33 cellular contexts compared by ENCODE assay signal in the genomic region with DNA sequence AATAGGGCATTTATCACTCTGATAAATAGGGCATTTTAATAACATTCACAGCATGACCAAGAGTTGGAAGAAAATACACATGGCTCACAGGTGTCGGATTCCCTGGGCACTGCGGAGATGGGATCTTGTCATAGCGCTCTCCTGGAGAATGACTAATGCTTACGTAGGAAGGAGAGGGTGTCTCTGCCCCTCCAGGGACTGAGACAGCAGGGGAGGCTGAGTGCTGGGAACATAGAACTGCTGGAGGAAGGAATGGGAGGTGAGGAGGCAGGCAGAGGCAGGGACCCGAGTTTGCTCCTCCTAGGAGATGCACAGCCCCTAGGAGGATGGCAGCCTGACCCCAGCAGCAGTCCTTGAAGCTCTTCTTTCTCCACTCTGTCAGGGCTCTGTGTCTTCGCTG.
A peak's percentile ranks its signal among the peaks of the same experiment; 100 is the strongest.
DNase-seq lines count a peak whose midpoint lies in the region; ATAC-seq and TF ChIP-seq lines count a peak whose summit lies in the region.
"Had no signal": no experiment of that assay in that cellular context is flagged by ENCODE, and none has a peak within 500 bp of the region (broad histone marks: within the 10 kb centered on the region; RNA-seq: fewer than 3 reads in every experiment).

No MANE protein-coding gene starts in this region.

- ATAC-seq in HG03439 (IDR thresholded peaks at IDR 0.05; ENCODE audit: unreplicated experiment) = no peak
- ATAC-seq: CD8-positive, alpha-beta T cell; gastrocnemius medialis; stimulated activated naive CD8-positive, alpha-beta T cell treated with anti-CD3 and anti-CD28 coated beads, Interleukin-15, Interleukin-2, amounts not matched to agents 100 U/mL and 50 U/mL, for 24 hours had no signal

- no peaks in the 10 kb centered on the region for H3K27me3 ChIP-seq in vagina
- H3K27me3 ChIP-seq: BE2C, brain microvascular endothelial cell, gastrocnemius medialis, hepatocyte, right atrium auricular region, uterus had no signal

- H3K9me3 ChIP-seq in vagina = no peaks in the 10 kb centered on the region
- H3K9me3 ChIP-seq: BE2C, gastrocnemius medialis, left ventricle myocardium inferior, right atrium auricular region, thoracic aorta, uterus had no signal

- no peak overlapping the region for H3K4me3 ChIP-seq in vagina
- H3K4me3 ChIP-seq: gastrocnemius medialis, hepatocyte, left ventricle myocardium inferior, right atrium auricular region, thoracic aorta, uterus had no signal

- H3K27ac ChIP-seq in vagina = no peak overlapping the region
- H3K27ac ChIP-seq: brain microvascular endothelial cell, gastrocnemius medialis, hepatocyte, left ventricle myocardium inferior, right atrium auricular region, thoracic aorta, uterus had no signal

- no peaks in the 10 kb centered on the region for H3K36me3 ChIP-seq in vagina
- H3K36me3 ChIP-seq: BE2C, brain microvascular endothelial cell, gastrocnemius medialis, left ventricle myocardium inferior, right atrium auricular region, thoracic aorta, uterus had no signal

- no peak for TF ChIP-seq CTCF in vagina (IDR thresholded peaks at IDR 0.05)

- no peak for TF ChIP-seq POLR2A in vagina (IDR thresholded peaks at IDR 0.05)

- DNase-seq in NCI-H82 (lab: John Stamatoyannopoulos, UW) (peak; percentile 2), NCI-H82 treated with DMSO at 0.1 percent for 48 hours (lab: John Stamatoyannopoulos, UW; ENCODE audit: unreplicated experiment) (no peak), SHP77 treated with DMSO at 0.1 percent for 48 hours (lab: John Stamatoyannopoulos, UW) (peak; percentile 62), kidney tubule cell (ENCODE audit: low spot score) (peak; percentile 4), SW 1271 (lab: John Stamatoyannopoulos, UW) (no peak), H4 (ENCODE audit: low spot score) (no peak), vagina (ENCODE audit: extremely low spot score in 2 of 2) (no peak)
- DNase-seq: ACHN; activated CD4-positive, alpha-beta T cell treated with anti-CD3 and anti-CD28 coated beads for 4 hours; activated CD8-positive, alpha-beta memory T cell treated with anti-CD3 and anti-CD28 coated beads for 24 hours; activated naive CD4-positive, alpha-beta T cell treated with anti-CD3 and anti-CD28 coated beads, Interleukin-2, amount 50 U/mL, for 16 hours; activated T-cell treated with anti-CD3 and anti-CD28 coated beads for 4 hours; amniotic stem cell; BE2C; brain microvascular endothelial cell; CD8-positive, alpha-beta T cell; DMS 273 treated with DMSO at 0.1 percent for 48 hours; gastrocnemius medialis; H9; immature natural killer cell; left ventricle myocardium inferior; mesenchymal stem cell; NCI-H146; NCI-H524 treated with DMSO at 0.1 percent for 48 hours; Right ventricle myocardium superior; stimulated activated CD4-positive, alpha-beta T cell treated with anti-CD3 and anti-CD28 coated beads, Interleukin-1b, Interleukin-23, amount 100 ng/mL, for 48 hours; stimulated activated naive CD8-positive, alpha-beta T cell treated with anti-CD3 and anti-CD28 coated beads, Interleukin-15, Interleukin-2, amounts not matched to agents 100 U/mL and 50 U/mL, for 24 hours; T-helper 9 cell; uterus had no signal

- H3K4me1 ChIP-seq in vagina = no peaks in the 10 kb centered on the region
- H3K4me1 ChIP-seq: BE2C, gastrocnemius medialis, left ventricle myocardium inferior, right atrium auricular region, uterus had no signal

- intact Hi-C loops in vagina (cut with DNase I) = no loop called here

Comparison
In these comparisons a context has a peak if more than half of its experiments do, and no peak if none do; other contexts are left out.
1. DNase-seq: peak in NCI-H82 (single experiment), SHP77 treated with DMSO at 0.1 percent for 48 hours (single experiment) and kidney tubule cell (single experiment); none in NCI-H82 treated with DMSO at 0.1 percent for 48 hours (single experiment), SW 1271 (0 of 2), H4 (single experiment) and vagina (0 of 2).